In genomic region chr19:45038931-45039893, GRCh38 we compare ENCODE assay signal across 8 cellular contexts. TPM values are rescaled to one million over a fixed set of nuclear protein-coding genes. Genes with fewer than 3 reads are reported as not detected.
A peak's percentile ranks its signal among the peaks of the same experiment; 100 is the strongest.
DNase-seq lines count a peak whose midpoint lies in the region; ATAC-seq and TF ChIP-seq lines count a peak whose summit lies in the region.

Gene CLASRP, plus strand, starts transcription at chr19:45039045. Its CDS starts 1,168 bp downstream, at chr19:45040213.

- peak within 1 kb of the TSS; percentile 93 for H3K27ac ChIP-seq in A673 (ENCODE audit: low read depth, low read length, poor library complexity, severe bottlenecking)
- peak within 1 kb of the TSS; percentile 94 for H3K27ac ChIP-seq in caudate nucleus (ENCODE audit: low read depth, low read length)

- no peak for TF ChIP-seq CTCF in A673 (conservative IDR thresholded peaks at IDR 0.05; ENCODE audit: low read depth, low read length)

- DNase-seq in A673 (ENCODE audit: low spot score) (peak; percentile 95), NCI-H2196 treated with DMSO at 0.1 percent for 48 hours (lab: John Stamatoyannopoulos, UW; ENCODE audit: unreplicated experiment) (peak; percentile 85), caudate nucleus (lab: John Stamatoyannopoulos, UW) (peak in 60 of 61 donors; percentile 19 to 95 (median 82)), islet precursor cell (peak; percentile 90)
- peak; percentile 75 to 84 (median 82) for DNase-seq in activated CD4-positive, CD25-positive, alpha-beta regulatory T cell (lab: John Stamatoyannopoulos, UW)
- DNase-seq in stimulated activated CD4-positive, alpha-beta T cell treated with anti-CD3 and anti-CD28 coated beads, Interleukin-12 subunit alpha, Interleukin-12 subunit beta, amount 100 ng/mL, for 4 hours, result peak; percentile 86

- H3K36me3 ChIP-seq in A673 (ENCODE audit: insufficient read depth, low read length, poor library complexity, severe bottlenecking), result peaks cover 42% of the 10 kb centered on the region

- POLR2A ChIA-PET in A673 (lab: Charles Lee; ENCODE audit: low non-redundant PET), result interaction anchor here (0.6 kb wide), 1 partner anchor 33 kb away, joined by 5 read pairs; no protein-coding TSS in a partner anchor

- peak within 1 kb of the TSS; percentile 97 for H3K4me3 ChIP-seq in A673 (ENCODE audit: low read depth, low read length, poor library complexity, severe bottlenecking)

- ATAC-seq in GM18868 (IDR thresholded peaks at IDR 0.05; ENCODE audit: unreplicated experiment) (peak; percentile 90), HG03108 (IDR thresholded peaks at IDR 0.05; ENCODE audit: unreplicated experiment) (peak; percentile 67)

- H3K27me3 ChIP-seq in A673 (replicated peaks; ENCODE audit: insufficient read depth, low read depth, low read length, poor library complexity), result no peaks in the 10 kb centered on the region

- CTCF ChIA-PET in A673 (lab: Charles Lee), result interaction anchor here (0.7 to 2.5 kb wide), 4 partner anchors 20 to 210 kb away, joined by 3 to 16 read pairs (median 4); no protein-coding TSS in a partner anchor

- intact Hi-C loops in A673 (cut with micrococcal nuclease; ENCODE audit: unreplicated experiment), result no loop called here

- H3K4me1 ChIP-seq in A673 (ENCODE audit: insufficient read depth, low read length, poor library complexity, severe bottlenecking), result peaks cover 9% of the 10 kb centered on the region

- no peaks in the 10 kb centered on the region for H3K9me3 ChIP-seq in A673 (ENCODE audit: low read depth, low read length, poor library complexity, severe bottlenecking)

- no TSS peak for BruUV-seq in A673 (replicated peaks; lab: Mats Ljungman, UMichigan)

RNA-seq across cellular contexts. Expression of gene CLASRP, which starts in this region (rescaled TPM):
- total RNA-seq in A673 (2021), result 104 and 109 TPM in 2 replicates

Comparison
In these comparisons a context has a peak if more than half of its experiments do, and no peak if none do; other contexts are left out.
1. Peak in every context shown above with its lines: DNase-seq, ATAC-seq, H3K4me3 ChIP-seq and H3K27ac ChIP-seq.